In the genomic region with DNA sequence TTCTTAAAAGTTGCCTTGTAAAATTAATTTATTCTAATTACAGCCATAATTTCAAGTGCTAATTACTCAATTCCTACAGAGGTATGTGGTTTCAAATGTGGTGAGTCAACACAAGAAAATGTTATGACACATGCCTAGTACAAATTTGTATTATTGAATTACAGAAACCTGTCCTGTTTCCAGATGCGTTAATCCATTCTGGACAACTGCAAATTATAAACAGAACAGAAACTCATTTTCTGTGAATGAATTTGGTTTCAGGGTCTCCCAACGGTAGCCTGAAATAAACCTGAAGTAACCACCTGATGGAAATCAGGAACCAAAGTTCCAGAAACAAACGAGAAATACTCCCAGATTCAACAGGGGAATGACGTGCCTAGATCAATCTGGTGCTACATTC, we compare ENCODE assay signal across 21 cellular contexts.
DNase-seq lines count a peak whose midpoint lies in the region; ATAC-seq, FAIRE-seq and TF ChIP-seq lines count a peak whose summit lies in the region.
"Had no signal": no experiment of that assay in that cellular context is flagged by ENCODE, and none has a peak within 500 bp of the region (broad histone marks: within the 10 kb centered on the region; RNA-seq: fewer than 3 reads in every experiment).

No MANE protein-coding gene starts in this region.

- POLR2A ChIA-PET in HEK293 (lab: Yijun Ruan, JAX): no interaction called here

- intact Hi-C loops in kidney (cut with DNase I): no loop called here

- H3K9ac ChIP-seq in astrocyte (ENCODE audit: low read length) (no peak overlapping the region), kidney (ENCODE audit: low read length in 2 of 2) (no peak overlapping the region)
- H3K9ac ChIP-seq: parathyroid adenoma had no signal

- H3K9me3 ChIP-seq in HEK293 (ENCODE audit: control insufficient read depth, insufficient read depth, low read depth, low read length) (no peaks in the 10 kb centered on the region), astrocyte (ENCODE audit: insufficient read depth, low read depth, low read length) (no peaks in the 10 kb centered on the region), kidney (ENCODE audit: control insufficient read depth in 1 of 2, low read length in 2 of 2) (no peaks in the 10 kb centered on the region)
- H3K9me3 ChIP-seq: thyroid gland had no signal

- ATAC-seq in HG02885 (IDR thresholded peaks at IDR 0.05; ENCODE audit: poor library complexity, unreplicated experiment): no peak
- no peak for ATAC-seq in GM18502 (IDR thresholded peaks at IDR 0.05; ENCODE audit: poor library complexity, unreplicated experiment)
- ATAC-seq: HCT116; stimulated activated naive B cell treated with anti-CD40 and anti-IgM and Interleukin-4, amounts not matched to agents 10 μg/mL and 1 μg/mL and 100 μg/mL, for 72 hours had no signal

- H3K36me3 Mint-ChIP-seq in astrocyte (ENCODE audit: low read depth, unreplicated experiment): no peaks in the 10 kb centered on the region
- H3K36me3 Mint-ChIP-seq: activated naive CD8-positive, alpha-beta T cell treated with anti-CD3 and anti-CD28 coated beads, Interleukin-2, amount 10 ng/mL, durations not matched to agents 7 days and 5 days had no signal

- peaks cover 6% of the 10 kb centered on the region for H3K27me3 ChIP-seq in astrocyte (ENCODE audit: insufficient read depth, low read length)
- H3K27me3 ChIP-seq: thyroid gland had no signal

- H3K4me3 Mint-ChIP-seq in astrocyte (ENCODE audit: unreplicated experiment): peak overlapping the region; percentile 29
- H3K4me3 Mint-ChIP-seq: activated naive CD8-positive, alpha-beta T cell treated with anti-CD3 and anti-CD28 coated beads, Interleukin-2, amount 10 ng/mL, durations not matched to agents 7 days and 5 days had no signal

- no peaks in the 10 kb centered on the region for H4K20me1 ChIP-seq in astrocyte (ENCODE audit: insufficient read depth, low read length)

- H3K36me3 ChIP-seq in HEK293 (ENCODE audit: control insufficient read depth in 2 of 2, insufficient read depth in 1 of 2, low read length in 2 of 2) (no peaks in the 10 kb centered on the region), astrocyte (ENCODE audit: insufficient read depth, low read length) (no peaks in the 10 kb centered on the region), kidney (ENCODE audit: control insufficient read depth in 1 of 2, insufficient read depth in 2 of 2, low read length in 2 of 2) (no peaks in the 10 kb centered on the region)
- H3K36me3 ChIP-seq: thyroid gland had no signal

- TF ChIP-seq CTCF in HEK293 (tag by site-specific recombination; IDR thresholded peaks at IDR 0.05): no peak
- TF ChIP-seq CTCF in astrocyte (IDR thresholded peaks at IDR 0.05; ENCODE audit: insufficient read depth, low read depth, low read length): no peak
- no peak for TF ChIP-seq CTCF in kidney (IDR thresholded peaks at IDR 0.05; ENCODE audit: borderline replicate concordance, extremely low read depth, insufficient read depth)

- H3K27ac Mint-ChIP-seq in astrocyte (ENCODE audit: unreplicated experiment): no peak overlapping the region
- H3K27ac Mint-ChIP-seq: activated naive CD8-positive, alpha-beta T cell treated with anti-CD3 and anti-CD28 coated beads, Interleukin-2, amount 10 ng/mL, durations not matched to agents 7 days and 5 days; stimulated activated naive B cell treated with anti-CD40 and anti-IgM and Interleukin-4, amounts not matched to agents 10 μg/mL and 1 μg/mL and 100 μg/mL, for 72 hours had no signal

- no peaks in the 10 kb centered on the region for H3K9me3 Mint-ChIP-seq in astrocyte (ENCODE audit: unreplicated experiment)
- H3K9me3 Mint-ChIP-seq: activated naive CD8-positive, alpha-beta T cell treated with anti-CD3 and anti-CD28 coated beads, Interleukin-2, amount 10 ng/mL, durations not matched to agents 7 days and 5 days had no signal

- CTCF ChIA-PET in HEK293 (lab: Yijun Ruan, JAX): no interaction called here

- FAIRE-seq in astrocyte (lab: Jason Lieb, UNC) (no peak), kidney (lab: Jason Lieb, UNC) (peak; percentile 89)
- FAIRE-seq: islet of Langerhans had no signal

- no peaks in the 10 kb centered on the region for H3K4me1 Mint-ChIP-seq in astrocyte (ENCODE audit: low read depth, unreplicated experiment)
- H3K4me1 Mint-ChIP-seq: activated naive CD8-positive, alpha-beta T cell treated with anti-CD3 and anti-CD28 coated beads, Interleukin-2, amount 10 ng/mL, durations not matched to agents 7 days and 5 days had no signal

- H3K79me2 ChIP-seq in astrocyte (ENCODE audit: insufficient read depth, low read length): no peaks in the 10 kb centered on the region
- H3K79me2 ChIP-seq: parathyroid adenoma had no signal

- no peak overlapping the region for H2AFZ ChIP-seq in astrocyte (ENCODE audit: low read depth, low read length)
- H2AFZ ChIP-seq: parathyroid adenoma had no signal

- H3K27ac ChIP-seq in HEK293 (ENCODE audit: extremely low read depth, low read depth, low read length): peak overlapping the region; percentile 11; the same call in 1 of the 2 replicates
- H3K27ac ChIP-seq in astrocyte (ENCODE audit: low read depth, low read length): no peak overlapping the region
- H3K27ac ChIP-seq in kidney (ENCODE audit: low read depth in 2 of 2, low read length in 2 of 2): no peak overlapping the region
- H3K27ac ChIP-seq: parathyroid adenoma, thyroid gland had no signal

- H3K4me3 ChIP-seq in HEK293 (ENCODE audit: low read depth, low read length) (no peak overlapping the region), astrocyte (ENCODE audit: insufficient read depth, low read depth, low read length) (no peak overlapping the region), kidney (ENCODE audit: low read length in 2 of 2) (no peak overlapping the region)
- H3K4me3 ChIP-seq: lung, thyroid gland had no signal

- peaks cover 4% of the 10 kb centered on the region for H3K27me3 Mint-ChIP-seq in astrocyte (ENCODE audit: low read depth, unreplicated experiment)

- peak overlapping the region; percentile 60 for H3K4me2 ChIP-seq in astrocyte (ENCODE audit: low read length)

- DNase-seq in astrocyte (ENCODE audit: low read depth) (no peak), kidney (no peak), renal cortical epithelial cell (ENCODE audit: low read depth) (peak; percentile 58), SW480 (ENCODE audit: low spot score) (no peak)
- DNase-seq: activated CD4-positive, alpha-beta T cell treated with anti-CD3 and anti-CD28 coated beads for 4 hours; activated naive CD8-positive, alpha-beta T cell treated with anti-CD3 and anti-CD28 coated beads, Interleukin-2, amount 10 ng/mL, durations not matched to agents 7 days and 5 days; cortex of kidney; DND-41; NCI-H1436; NCI-H510A; stimulated activated CD4-positive, alpha-beta T cell treated with anti-CD3 and anti-CD28 coated beads, Interleukin-2, amount 100 ng/mL, for 24 hours; stimulated activated naive B cell treated with anti-CD40 and anti-IgM and Interleukin-4, amounts not matched to agents 10 μg/mL and 1 μg/mL and 100 μg/mL, for 72 hours; SW 1271; thyroid gland had no signal

- H3K4me1 ChIP-seq in HEK293 (ENCODE audit: control insufficient read depth, insufficient read depth, low read length) (peaks cover 15% of the 10 kb centered on the region), astrocyte (ENCODE audit: insufficient read depth, low read length) (peaks cover 10% of the 10 kb centered on the region), kidney (ENCODE audit: control insufficient read depth in 1 of 2, insufficient read depth in 1 of 2, low read depth in 1 of 2, low read length in 2 of 2) (no peaks in the 10 kb centered on the region)
- H3K4me1 ChIP-seq: parathyroid adenoma, thyroid gland had no signal

TF ChIP-seq in HEK293, 187 proteins besides CTCF, POLR2A, EP300 and RAD21 (continues in another document):
- TF ChIP-seq MEIS1 (CRISPR knock-in tag; IDR thresholded peaks at IDR 0.05; ENCODE audit: borderline replicate concordance): no peak
- TF ChIP-seq ZBTB17 (tag by site-specific recombination; IDR thresholded peaks at IDR 0.05): peak; percentile 47
- peak; percentile 90 for TF ChIP-seq SP7 (tag by site-specific recombination; IDR thresholded peaks at IDR 0.05)
- peak; percentile 78 for TF ChIP-seq KLF8 (tag by site-specific recombination; IDR thresholded peaks at IDR 0.05)
- TF ChIP-seq, protein P1, sequence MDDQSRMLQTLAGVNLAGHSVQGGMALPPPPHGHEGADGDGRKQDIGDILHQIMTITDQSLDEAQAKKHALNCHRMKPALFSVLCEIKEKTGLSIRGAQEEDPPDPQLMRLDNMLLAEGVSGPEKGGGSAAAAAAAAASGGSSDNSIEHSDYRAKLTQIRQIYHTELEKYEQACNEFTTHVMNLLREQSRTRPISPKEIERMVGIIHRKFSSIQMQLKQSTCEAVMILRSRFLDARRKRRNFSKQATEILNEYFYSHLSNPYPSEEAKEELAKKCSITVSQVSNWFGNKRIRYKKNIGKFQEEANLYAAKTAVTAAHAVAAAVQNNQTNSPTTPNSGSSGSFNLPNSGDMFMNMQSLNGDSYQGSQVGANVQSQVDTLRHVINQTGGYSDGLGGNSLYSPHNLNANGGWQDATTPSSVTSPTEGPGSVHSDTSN (CRISPR knock-in tag; IDR thresholded peaks at IDR 0.05): no peak
- TF ChIP-seq ZFP3 (tag by site-specific recombination; IDR thresholded peaks at IDR 0.05; ENCODE audit: low read depth): no peak
- 0 out of 2 replicates have a peak, but pooled peaks have one; percentile 18 for TF ChIP-seq FEZF1 (tag by site-specific recombination; IDR thresholded peaks at IDR 0.05)
- peak; percentile 87 for TF ChIP-seq INSM2 (tag by site-specific recombination; IDR thresholded peaks at IDR 0.05)
- 0 out of 2 replicates have a peak, but pooled peaks have one; percentile 5 for TF ChIP-seq PRDM1 (tag by site-specific recombination; IDR thresholded peaks at IDR 0.05)
- TF ChIP-seq ZNF629 (tag by site-specific recombination; IDR thresholded peaks at IDR 0.05): peak; percentile 76
